In the genomic region with DNA sequence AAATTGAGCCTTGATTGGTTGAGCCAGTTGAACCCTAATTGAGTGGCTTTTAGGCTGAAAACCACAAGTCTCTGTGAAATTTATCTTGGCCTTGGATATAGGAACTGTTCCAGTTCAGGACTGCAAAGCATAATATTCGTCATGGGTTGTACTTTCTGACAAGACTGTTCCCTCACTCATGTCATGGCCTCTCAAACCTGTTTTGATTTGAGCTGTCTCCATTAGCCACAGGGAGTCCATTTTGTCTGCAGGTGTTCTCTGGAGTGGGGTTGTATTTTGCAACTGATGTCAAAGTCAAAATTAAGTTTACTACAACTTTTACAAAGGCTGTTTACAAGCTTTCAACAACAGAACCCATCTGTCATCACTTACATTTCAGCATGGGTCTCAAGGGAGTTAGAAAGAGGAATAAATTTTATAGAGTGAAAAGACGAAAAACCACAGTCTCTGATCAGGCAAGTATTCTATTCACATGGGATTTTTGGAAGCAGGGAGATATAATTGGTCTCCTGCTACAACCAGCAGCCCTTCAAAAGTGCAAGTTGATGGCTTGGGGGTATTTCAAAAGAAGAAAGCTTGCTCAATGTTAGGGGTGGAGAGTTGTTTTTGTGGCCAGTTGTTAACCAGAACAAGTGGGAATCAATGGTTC, we compare ENCODE assay signal across 17 cellular contexts.
"Had no signal": no experiment of that assay in that cellular context is flagged by ENCODE, and none has a peak within 500 bp of the region (broad histone marks: within the 10 kb centered on the region; RNA-seq: fewer than 3 reads in every experiment).

No MANE protein-coding gene starts in this region.

- H3K27me3 Mint-ChIP-seq: stimulated activated naive CD8-positive, alpha-beta T cell treated with anti-CD3 and anti-CD28 coated beads, Interleukin-15, amount 100 ng/mL, for 72 hours; T-helper 17 cell had no signal

- H3K27ac ChIP-seq: brain microvascular endothelial cell, heart left ventricle, psoas muscle, testis, upper lobe of right lung had no signal

- H3K27me3 ChIP-seq: brain microvascular endothelial cell, heart left ventricle, testis, upper lobe of right lung had no signal

- DNase-seq: activated CD4-positive, alpha-beta T cell treated with anti-CD3 and anti-CD28 coated beads for 48 hours; activated CD8-positive, alpha-beta memory T cell treated with anti-CD3 and anti-CD28 coated beads, Interleukin-2, amount 50 U/mL, for 48 hours; activated CD8-positive, alpha-beta T cell treated with anti-CD3 and anti-CD28 coated beads, Interleukin-2, amount 10 ng/mL, durations not matched to agents 7 days and 5 days; activated naive CD4-positive, alpha-beta T cell treated with Interleukin-2 at 50 U/mL for 16 hours; brain microvascular endothelial cell; heart left ventricle; left colon; mammary epithelial cell; mucosa of descending colon; naive thymus-derived CD8-positive, alpha-beta T cell; psoas muscle; stimulated activated CD4-positive, alpha-beta T cell treated with anti-CD3 and anti-CD28 coated beads, Interleukin-4, amount 100 ng/mL, for 24 hours; stimulated activated naive CD8-positive, alpha-beta T cell treated with anti-CD3 and anti-CD28 coated beads, Interleukin-15, amount 100 ng/mL, for 72 hours; T-helper 17 cell; testis; upper lobe of right lung had no signal

- H3K9me3 ChIP-seq: mucosa of descending colon, testis, upper lobe of right lung had no signal

- H3K36me3 ChIP-seq: brain microvascular endothelial cell, heart left ventricle, upper lobe of right lung had no signal

- H3K4me3 ChIP-seq: heart left ventricle, mucosa of descending colon, psoas muscle, testis, upper lobe of right lung had no signal

- H3K4me1 ChIP-seq: heart left ventricle, psoas muscle, testis, upper lobe of right lung had no signal

- H3K4me3 Mint-ChIP-seq: activated CD8-positive, alpha-beta T cell treated with anti-CD3 and anti-CD28 coated beads, Interleukin-2, amount 10 ng/mL, durations not matched to agents 7 days and 5 days; naive thymus-derived CD8-positive, alpha-beta T cell; stimulated activated naive CD8-positive, alpha-beta T cell treated with anti-CD3 and anti-CD28 coated beads, Interleukin-15, amount 100 ng/mL, for 72 hours; T-helper 17 cell; WTC11 had no signal

- H3K4me1 Mint-ChIP-seq: naive thymus-derived CD8-positive, alpha-beta T cell; stimulated activated naive CD8-positive, alpha-beta T cell treated with anti-CD3 and anti-CD28 coated beads, Interleukin-15, amount 100 ng/mL, for 72 hours; T-helper 17 cell; WTC11 had no signal

- H3K27ac Mint-ChIP-seq: activated CD8-positive, alpha-beta T cell treated with anti-CD3 and anti-CD28 coated beads, Interleukin-2, amount 10 ng/mL, durations not matched to agents 7 days and 5 days; naive thymus-derived CD8-positive, alpha-beta T cell; stimulated activated naive CD8-positive, alpha-beta T cell treated with anti-CD3 and anti-CD28 coated beads, Interleukin-15, amount 100 ng/mL, for 72 hours; T-helper 17 cell; WTC11 had no signal

- H3K36me3 Mint-ChIP-seq: naive thymus-derived CD8-positive, alpha-beta T cell had no signal
